ENCODE assay signal across 1 cellular context in the genomic region with DNA sequence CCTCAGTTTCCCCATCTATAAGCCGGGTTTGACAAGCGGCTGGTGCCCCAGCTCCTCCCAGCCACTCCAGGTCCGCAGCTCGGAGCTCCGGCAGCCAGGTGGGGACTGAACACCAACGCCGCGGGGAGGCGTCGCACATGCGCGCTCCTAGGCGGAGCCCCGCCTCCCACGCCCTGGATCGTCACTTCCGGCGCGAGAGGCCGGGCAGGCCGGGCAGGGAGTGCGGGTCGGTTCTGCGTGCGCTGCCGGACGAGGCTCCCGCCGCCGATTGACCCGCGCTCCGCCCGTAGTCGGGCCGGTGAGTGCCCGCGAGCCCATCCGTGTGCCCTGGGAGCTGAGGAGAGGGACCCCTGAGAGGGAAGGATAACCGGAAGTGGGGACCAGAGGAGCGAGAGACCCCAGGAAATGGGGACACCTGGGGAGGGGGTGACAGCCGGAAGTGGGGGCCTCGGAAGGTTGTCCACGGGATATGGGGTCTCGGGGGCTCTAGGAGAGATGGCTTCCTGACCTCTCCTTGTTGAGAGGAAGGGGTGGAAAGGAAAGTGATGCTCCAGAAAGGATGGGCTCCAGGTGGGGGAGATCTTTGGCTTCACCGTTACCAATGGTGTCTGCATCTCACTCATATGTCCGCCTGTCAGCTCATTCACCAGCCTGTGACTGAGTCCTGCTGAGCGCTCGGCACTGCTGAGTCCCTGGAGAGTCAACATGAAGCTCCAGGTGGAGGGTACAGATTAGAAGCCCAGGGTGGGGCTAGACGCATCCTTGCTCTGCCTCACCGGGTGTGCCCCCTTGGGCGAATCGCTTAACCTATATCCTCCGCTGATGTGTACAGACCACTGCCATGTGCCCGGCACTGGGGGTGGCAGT.
TF ChIP-seq lines count a peak whose summit lies in the region.

TSS of gene TTPAL (plus strand) at position 181 of the 867 bp plus-strand sequence. CDS start 4,126 bp downstream, outside the sequence.

TF ChIP-seq in K562, 482 proteins besides CTCF, POLR2A, EP300 and RAD21 (continued from another document and continues in another):
- TF ChIP-seq, protein P1, sequence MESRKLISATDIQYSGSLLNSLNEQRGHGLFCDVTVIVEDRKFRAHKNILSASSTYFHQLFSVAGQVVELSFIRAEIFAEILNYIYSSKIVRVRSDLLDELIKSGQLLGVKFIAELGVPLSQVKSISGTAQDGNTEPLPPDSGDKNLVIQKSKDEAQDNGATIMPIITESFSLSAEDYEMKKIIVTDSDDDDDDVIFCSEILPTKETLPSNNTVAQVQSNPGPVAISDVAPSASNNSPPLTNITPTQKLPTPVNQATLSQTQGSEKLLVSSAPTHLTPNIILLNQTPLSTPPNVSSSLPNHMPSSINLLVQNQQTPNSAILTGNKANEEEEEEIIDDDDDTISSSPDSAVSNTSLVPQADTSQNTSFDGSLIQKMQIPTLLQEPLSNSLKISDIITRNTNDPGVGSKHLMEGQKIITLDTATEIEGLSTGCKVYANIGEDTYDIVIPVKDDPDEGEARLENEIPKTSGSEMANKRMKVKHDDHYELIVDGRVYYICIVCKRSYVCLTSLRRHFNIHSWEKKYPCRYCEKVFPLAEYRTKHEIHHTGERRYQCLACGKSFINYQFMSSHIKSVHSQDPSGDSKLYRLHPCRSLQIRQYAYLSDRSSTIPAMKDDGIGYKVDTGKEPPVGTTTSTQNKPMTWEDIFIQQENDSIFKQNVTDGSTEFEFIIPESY (CRISPR knock-in tag; IDR thresholded peaks at IDR 0.05) = 0 out of 2 replicates have a peak, but pooled peaks have one; percentile 44
- TF ChIP-seq SRF (CRISPR knock-in tag; IDR thresholded peaks at IDR 0.05) (0 out of 4 replicates have a peak, but pooled peaks of 1 of the 2 experiments have one; percentile 40), BMI1 (IDR thresholded peaks at IDR 0.05; ENCODE audit: low read length) (no peak), HNRNPLL (IDR thresholded peaks at IDR 0.05; ENCODE audit: low read depth, low read length, poor library complexity, severe bottlenecking) (peak; percentile 26), GABPB2 (CRISPR knock-in tag; conservative IDR thresholded peaks at IDR 0.05) (no peak), ZNF830 (CRISPR knock-in tag; IDR thresholded peaks at IDR 0.05) (0 out of 2 replicates have a peak, but pooled peaks have one; percentile 62), HDAC2 (IDR thresholded peaks at IDR 0.05) (peak; percentile 70), THAP12 (CRISPR knock-in tag; IDR thresholded peaks at IDR 0.05) (peak; percentile 85; the same call in 1 of the 2 replicates), NFRKB (IDR thresholded peaks at IDR 0.05; ENCODE audit: low read depth) (no peak), ZNF766 (CRISPR knock-in tag; conservative IDR thresholded peaks at IDR 0.05) (0 out of 2 replicates have a peak, but pooled peaks have one; percentile 46), KLF6 (CRISPR knock-in tag; IDR thresholded peaks at IDR 0.05; ENCODE audit: borderline replicate concordance) (no peak), MYNN (IDR thresholded peaks at IDR 0.05) (peak; percentile 13), MYNN (CRISPR knock-in tag; IDR thresholded peaks at IDR 0.05) (no peak), MTA3 (IDR thresholded peaks at IDR 0.05; ENCODE audit: borderline replicate concordance) (peak; percentile 73; the same call in 1 of the 2 replicates), PHF8 (IDR thresholded peaks at IDR 0.05; ENCODE audit: borderline replicate concordance, low read length) (peak; percentile 100), ZNF583 (CRISPR knock-in tag; IDR thresholded peaks at IDR 0.05) (0 out of 2 replicates have a peak, but pooled peaks have one; percentile 26), RBBP5 (IDR thresholded peaks at IDR 0.05; ENCODE audit: borderline replicate concordance, insufficient read depth, low read length, poor library complexity, severe bottlenecking) (peak; percentile 58), BRD4 (IDR thresholded peaks at IDR 0.05) (peak; percentile 37; the same call in 1 of the 2 replicates), KLF1 (tag; IDR thresholded peaks at IDR 0.05) (peak; percentile 90), MTF1 (CRISPR knock-in tag; IDR thresholded peaks at IDR 0.05; ENCODE audit: borderline replicate concordance) (no peak), YY1 (IDR thresholded peaks at IDR 0.05; ENCODE audit: borderline replicate concordance in 1 of 3, control insufficient read depth in 1 of 3, extremely low read depth in 1 of 3, insufficient read depth in 3 of 3, insufficient read length in 1 of 3, insufficient replicate concordance in 2 of 3, low read depth in 1 of 3, low read length in 2 of 3) (peak in 1 of 3 experiments; percentile 45), RBFOX2 (IDR thresholded peaks at IDR 0.05; ENCODE audit: low read depth, low read length) (peak; percentile 97), KDM5B (IDR thresholded peaks at IDR 0.05; ENCODE audit: insufficient replicate concordance, low read depth, low read length) (peak; percentile 98), HNRNPL (IDR thresholded peaks at IDR 0.05; ENCODE audit: low read depth, low read length) (0 out of 2 replicates have a peak, but pooled peaks have one; percentile 28), POLR2AphosphoS5 (IDR thresholded peaks at IDR 0.05; ENCODE audit: control insufficient read depth, insufficient read depth, low read depth, low read length) (peak; percentile 76), GTF2F1 (IDR thresholded peaks at IDR 0.05; ENCODE audit: low read depth, low read length) (0 out of 2 replicates have a peak, but pooled peaks have one; percentile 30), CHD1 (IDR thresholded peaks at IDR 0.05; ENCODE audit: low read length) (peak; percentile 74), RCOR1 (IDR thresholded peaks at IDR 0.05; ENCODE audit: borderline replicate concordance in 1 of 2, low read depth in 2 of 2, low read length in 2 of 2) (peak in 1 of 2 experiments; percentile 36; a peak in 2 of 4 replicates), CTCFL (IDR thresholded peaks at IDR 0.05; ENCODE audit: borderline replicate concordance, insufficient read depth, low read depth, low read length, poor library complexity, severe bottlenecking) (peak; percentile 48), SP1 (CRISPR knock-in tag; IDR thresholded peaks at IDR 0.05) (peak; percentile 73), KDM4B (IDR thresholded peaks at IDR 0.05; ENCODE audit: borderline replicate concordance in 2 of 2, low read depth in 1 of 2) (peak in 1 of 2 experiments; percentile 62; a peak in 1 of 4 replicates), GTF2E2 (tag; IDR thresholded peaks at IDR 0.05) (peak; percentile 61; the same call in 1 of the 2 replicates), MED1 (CRISPR knock-in tag; IDR thresholded peaks at IDR 0.05; ENCODE audit: borderline replicate concordance) (no peak)
- TF ChIP-seq, protein P2, sequence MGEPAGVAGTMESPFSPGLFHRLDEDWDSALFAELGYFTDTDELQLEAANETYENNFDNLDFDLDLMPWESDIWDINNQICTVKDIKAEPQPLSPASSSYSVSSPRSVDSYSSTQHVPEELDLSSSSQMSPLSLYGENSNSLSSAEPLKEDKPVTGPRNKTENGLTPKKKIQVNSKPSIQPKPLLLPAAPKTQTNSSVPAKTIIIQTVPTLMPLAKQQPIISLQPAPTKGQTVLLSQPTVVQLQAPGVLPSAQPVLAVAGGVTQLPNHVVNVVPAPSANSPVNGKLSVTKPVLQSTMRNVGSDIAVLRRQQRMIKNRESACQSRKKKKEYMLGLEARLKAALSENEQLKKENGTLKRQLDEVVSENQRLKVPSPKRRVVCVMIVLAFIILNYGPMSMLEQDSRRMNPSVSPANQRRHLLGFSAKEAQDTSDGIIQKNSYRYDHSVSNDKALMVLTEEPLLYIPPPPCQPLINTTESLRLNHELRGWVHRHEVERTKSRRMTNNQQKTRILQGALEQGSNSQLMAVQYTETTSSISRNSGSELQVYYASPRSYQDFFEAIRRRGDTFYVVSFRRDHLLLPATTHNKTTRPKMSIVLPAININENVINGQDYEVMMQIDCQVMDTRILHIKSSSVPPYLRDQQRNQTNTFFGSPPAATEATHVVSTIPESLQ (CRISPR knock-in tag; IDR thresholded peaks at IDR 0.05) = peak; percentile 88; the same call in 1 of the 2 replicates
- TF ChIP-seq, protein P3, sequence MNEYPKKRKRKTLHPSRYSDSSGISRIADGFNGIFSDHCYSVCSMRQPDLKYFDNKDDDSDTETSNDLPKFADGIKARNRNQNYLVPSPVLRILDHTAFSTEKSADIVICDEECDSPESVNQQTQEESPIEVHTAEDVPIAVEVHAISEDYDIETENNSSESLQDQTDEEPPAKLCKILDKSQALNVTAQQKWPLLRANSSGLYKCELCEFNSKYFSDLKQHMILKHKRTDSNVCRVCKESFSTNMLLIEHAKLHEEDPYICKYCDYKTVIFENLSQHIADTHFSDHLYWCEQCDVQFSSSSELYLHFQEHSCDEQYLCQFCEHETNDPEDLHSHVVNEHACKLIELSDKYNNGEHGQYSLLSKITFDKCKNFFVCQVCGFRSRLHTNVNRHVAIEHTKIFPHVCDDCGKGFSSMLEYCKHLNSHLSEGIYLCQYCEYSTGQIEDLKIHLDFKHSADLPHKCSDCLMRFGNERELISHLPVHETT (CRISPR knock-in tag; conservative IDR thresholded peaks at IDR 0.05 in 1 of 2, IDR thresholded peaks at IDR 0.05 in 1 of 2) = peak in 1 of 2 experiments; percentile 52; a peak in 1 of 4 replicates
